26 cellular contexts compared by ENCODE assay signal in the genomic region with DNA sequence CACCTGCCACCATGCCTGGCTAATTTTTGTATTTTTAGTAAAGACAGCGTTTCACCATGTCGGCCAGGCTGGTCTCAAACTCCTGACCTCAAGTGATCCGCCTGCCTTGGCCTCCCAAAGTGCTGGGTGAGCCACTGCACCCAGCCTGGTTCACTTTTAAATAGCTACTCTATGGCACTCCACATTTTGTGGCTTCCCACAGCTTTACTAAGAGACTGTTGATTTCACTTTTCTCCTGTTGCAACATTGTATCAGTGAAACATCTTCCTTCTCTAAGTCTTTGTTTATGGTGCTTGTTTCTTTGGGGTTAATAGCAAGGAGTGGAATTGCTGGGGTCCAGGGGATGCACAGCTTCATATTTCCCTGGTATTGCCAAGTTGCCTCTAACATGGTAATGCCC. TPM values are rescaled to one million over a fixed set of nuclear protein-coding genes. Genes with fewer than 3 reads are reported as not detected.
"Had no signal": no experiment of that assay in that cellular context is flagged by ENCODE, and none has a peak within 500 bp of the region (broad histone marks: within the 10 kb centered on the region; RNA-seq: fewer than 3 reads in every experiment).

No MANE protein-coding gene starts in this region.

- H3K27ac Mint-ChIP-seq: activated CD8-positive, alpha-beta T cell treated with anti-CD3 and anti-CD28 coated beads, Interleukin-2, amount 10 ng/mL, durations not matched to agents 7 days and 5 days; activated naive CD4-positive, alpha-beta T cell treated with anti-CD3 and anti-CD28 coated beads, Interleukin-2, amount 50 U/mL, for 72 hours; activated T-helper 17 cell treated with anti-CD3 and anti-CD28 coated beads, Interleukin-2, amount 50 U/mL, for 72 hours; naive thymus-derived CD4-positive, alpha-beta T cell had no signal

- DNase-seq: activated CD4-positive, alpha-beta T cell treated with anti-CD3 and anti-CD28 coated beads for 1 hour; activated CD4-positive, alpha-beta T cell treated with anti-CD3 and anti-CD28 coated beads, Interleukin-2, amount 50 U/mL, for 1 hour; activated CD8-positive, alpha-beta T cell treated with anti-CD3 and anti-CD28 coated beads, Interleukin-2, amount 10 ng/mL, durations not matched to agents 7 days and 5 days; activated T-cell treated with anti-CD3 and anti-CD28 coated beads, Interleukin-2, amount 50 U/mL, for 1 hour; brain microvascular endothelial cell; caudate nucleus; effector memory CD4-positive, alpha-beta T cell; foreskin melanocyte; glutamatergic neuron; immature natural killer cell; naive thymus-derived CD4-positive, alpha-beta T cell; retina; stimulated activated CD4-positive, alpha-beta T cell treated with anti-CD3 and anti-CD28 coated beads, Interleukin-12 subunit alpha, Interleukin-12 subunit beta, amount 100 ng/mL, for 4 hours; stimulated activated CD4-positive, alpha-beta T cell treated with anti-CD3 and anti-CD28 coated beads, Interleukin-4, amount 100 ng/mL, for 4 hours; stimulated activated naive CD8-positive, alpha-beta T cell treated with anti-CD3 and anti-CD28 coated beads, Interleukin-15, Interleukin-2, amounts not matched to agents 100 U/mL and 50 U/mL, for 24 hours; thyroid gland; upper lobe of right lung had no signal

- H3K36me3 ChIP-seq: ascending aorta, brain microvascular endothelial cell, thyroid gland, upper lobe of right lung had no signal

- H3K36me3 Mint-ChIP-seq: activated naive CD4-positive, alpha-beta T cell treated with anti-CD3 and anti-CD28 coated beads, Interleukin-2, amount 50 U/mL, for 72 hours; immature natural killer cell had no signal

- H3K4me3 Mint-ChIP-seq: activated CD8-positive, alpha-beta T cell treated with anti-CD3 and anti-CD28 coated beads, Interleukin-2, amount 10 ng/mL, durations not matched to agents 7 days and 5 days; activated T-helper 17 cell treated with anti-CD3 and anti-CD28 coated beads, Interleukin-2, amount 50 U/mL, for 72 hours; immature natural killer cell; naive thymus-derived CD4-positive, alpha-beta T cell; neural crest cell had no signal

- H3K27me3 Mint-ChIP-seq: activated T-helper 17 cell treated with anti-CD3 and anti-CD28 coated beads, Interleukin-2, amount 50 U/mL, for 72 hours; naive thymus-derived CD4-positive, alpha-beta T cell had no signal

- ATAC-seq: activated CD8-positive, alpha-beta T cell treated with anti-CD3 and anti-CD28 coated beads, Interleukin-2, amount 10 ng/mL, durations not matched to agents 7 days and 5 days; activated naive CD4-positive, alpha-beta T cell treated with anti-CD3 and anti-CD28 coated beads, Interleukin-2, amount 50 U/mL, for 72 hours; activated T-helper 17 cell treated with anti-CD3 and anti-CD28 coated beads, Interleukin-2, amount 50 U/mL, for 72 hours; left lobe of liver; naive thymus-derived CD4-positive, alpha-beta T cell; stimulated activated naive CD8-positive, alpha-beta T cell treated with anti-CD3 and anti-CD28 coated beads, Interleukin-15, Interleukin-2, amounts not matched to agents 100 U/mL and 50 U/mL, for 24 hours; upper lobe of right lung had no signal

- H3K4me3 ChIP-seq: ascending aorta, hepatocyte, lung, thyroid gland, upper lobe of right lung had no signal

- H3K9me3 Mint-ChIP-seq: activated naive CD4-positive, alpha-beta T cell treated with anti-CD3 and anti-CD28 coated beads, Interleukin-2, amount 50 U/mL, for 72 hours; activated T-helper 17 cell treated with anti-CD3 and anti-CD28 coated beads, Interleukin-2, amount 50 U/mL, for 72 hours; naive thymus-derived CD4-positive, alpha-beta T cell; neural crest cell had no signal

- H3K27me3 ChIP-seq: ascending aorta, brain microvascular endothelial cell, hepatocyte, thyroid gland, upper lobe of right lung had no signal

- H3K4me1 Mint-ChIP-seq: activated T-helper 17 cell treated with anti-CD3 and anti-CD28 coated beads, Interleukin-2, amount 50 U/mL, for 72 hours; immature natural killer cell; neural crest cell had no signal

- H3K4me1 ChIP-seq: ascending aorta, thyroid gland, upper lobe of right lung had no signal

- H3K9me3 ChIP-seq: ascending aorta, thyroid gland, upper lobe of right lung had no signal

- H3K27ac ChIP-seq: ascending aorta, brain microvascular endothelial cell, hepatocyte, thyroid gland, upper lobe of right lung had no signal

RNA-seq across cellular contexts. Expression of gene NWD1, which starts 46.4 kb away (rescaled TPM):
- total RNA-seq: activated CD8-positive, alpha-beta T cell treated with anti-CD3 and anti-CD28 coated beads, Interleukin-2, amount 10 ng/mL, durations not matched to agents 7 days and 5 days; activated naive CD4-positive, alpha-beta T cell treated with anti-CD3 and anti-CD28 coated beads, Interleukin-2, amount 50 U/mL, for 72 hours; activated T-helper 17 cell treated with anti-CD3 and anti-CD28 coated beads, Interleukin-2, amount 50 U/mL, for 72 hours; ascending aorta; dermis microvascular lymphatic vessel endothelial cell; left lobe of liver; mesenteric fat pad; naive thymus-derived CD4-positive, alpha-beta T cell had no signal
- polyA plus RNA-seq: immature natural killer cell; naive thymus-derived CD4-positive, alpha-beta T cell had no signal
